8 cellular contexts compared by ENCODE assay signal in the genomic region with DNA sequence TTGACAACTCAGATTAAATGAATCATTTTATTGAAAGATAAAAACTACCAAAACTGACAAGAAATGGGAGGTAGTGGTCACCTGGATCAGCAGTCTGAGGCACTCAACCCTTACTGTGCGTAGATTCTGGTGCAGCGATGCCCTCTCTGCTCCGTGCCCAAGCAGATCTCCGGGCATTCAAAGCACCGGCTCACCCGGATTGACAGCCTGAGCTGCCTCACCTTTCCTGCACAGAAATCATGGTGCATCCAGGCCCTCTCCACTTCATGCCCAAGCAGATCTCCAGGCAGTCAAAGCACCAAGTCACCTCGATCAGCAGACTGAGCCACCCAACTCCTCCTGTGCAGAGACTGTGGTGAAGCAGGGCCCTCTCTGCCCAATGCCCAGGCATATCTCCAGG.
"Had no signal": no experiment of that assay in that cellular context is flagged by ENCODE, and none has a peak within 500 bp of the region (broad histone marks: within the 10 kb centered on the region; RNA-seq: fewer than 3 reads in every experiment).

No MANE protein-coding gene starts in this region.

- H3K4me3 ChIP-seq: GM12878 had no signal

- FAIRE-seq: G401.6, GM12878, GM12891, GM12892, GM18507, GM19239 had no signal

- ATAC-seq: GM12878 had no signal

- DNase-seq: GDM1, GF-D8 had no signal
